Comparison of ENCODE assay signal across 1 cellular context in the genomic region with DNA sequence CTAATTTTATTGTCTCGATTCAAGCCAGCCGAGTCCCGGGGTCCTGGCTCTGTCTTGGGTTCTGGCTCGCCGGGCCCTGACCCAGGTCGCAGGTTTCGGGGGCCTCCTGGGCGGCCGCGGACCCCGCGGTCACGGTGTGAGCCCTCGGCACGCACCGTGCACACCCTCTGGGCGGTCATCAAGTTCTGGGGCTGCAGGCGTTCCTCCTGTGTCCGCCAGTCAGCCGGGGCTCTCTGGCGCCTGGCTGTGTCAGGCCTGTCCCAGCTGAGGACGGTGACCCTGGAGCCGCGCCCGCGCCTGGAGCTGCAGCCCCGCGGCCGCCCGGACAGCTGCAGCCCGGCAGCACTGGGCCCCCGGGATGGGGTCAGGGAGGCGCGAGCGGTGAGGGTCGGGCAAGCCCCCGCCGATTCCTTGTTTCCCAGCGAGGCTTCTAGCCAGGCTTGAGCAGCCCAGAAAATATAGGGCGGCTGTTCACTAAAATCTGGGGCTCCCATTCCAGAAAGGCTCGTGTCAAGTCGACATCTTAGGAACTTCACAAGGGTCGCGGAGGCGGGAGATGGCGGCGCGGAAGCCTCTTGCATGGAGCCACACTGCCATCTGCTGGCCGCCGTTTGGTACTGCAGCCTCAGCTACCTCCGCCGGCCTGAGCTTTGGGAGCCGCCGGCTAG.
TF ChIP-seq lines count a peak whose summit lies in the region.

No MANE protein-coding gene starts in this region.

TF ChIP-seq in K562, 482 proteins besides CTCF, POLR2A, EP300 and RAD21 (continued from another document and continues in another):
- TF ChIP-seq, protein P1, sequence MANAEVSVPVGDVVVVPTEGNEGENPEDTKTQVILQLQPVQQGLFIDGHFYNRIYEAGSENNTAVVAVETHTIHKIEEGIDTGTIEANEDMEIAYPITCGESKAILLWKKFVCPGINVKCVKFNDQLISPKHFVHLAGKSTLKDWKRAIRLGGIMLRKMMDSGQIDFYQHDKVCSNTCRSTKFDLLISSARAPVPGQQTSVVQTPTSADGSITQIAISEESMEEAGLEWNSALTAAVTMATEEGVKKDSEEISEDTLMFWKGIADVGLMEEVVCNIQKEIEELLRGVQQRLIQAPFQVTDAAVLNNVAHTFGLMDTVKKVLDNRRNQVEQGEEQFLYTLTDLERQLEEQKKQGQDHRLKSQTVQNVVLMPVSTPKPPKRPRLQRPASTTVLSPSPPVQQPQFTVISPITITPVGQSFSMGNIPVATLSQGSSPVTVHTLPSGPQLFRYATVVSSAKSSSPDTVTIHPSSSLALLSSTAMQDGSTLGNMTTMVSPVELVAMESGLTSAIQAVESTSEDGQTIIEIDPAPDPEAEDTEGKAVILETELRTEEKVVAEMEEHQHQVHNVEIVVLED (CRISPR knock-in tag; IDR thresholded peaks at IDR 0.05): no peak
- no peak for TF ChIP-seq ZSCAN29 (IDR thresholded peaks at IDR 0.05)
- no peak for TF ChIP-seq IFI16 (CRISPR knock-in tag; IDR thresholded peaks at IDR 0.05)
- TF ChIP-seq PURB (CRISPR knock-in tag; IDR thresholded peaks at IDR 0.05; ENCODE audit: low read depth): no peak
- TF ChIP-seq, protein P2, sequence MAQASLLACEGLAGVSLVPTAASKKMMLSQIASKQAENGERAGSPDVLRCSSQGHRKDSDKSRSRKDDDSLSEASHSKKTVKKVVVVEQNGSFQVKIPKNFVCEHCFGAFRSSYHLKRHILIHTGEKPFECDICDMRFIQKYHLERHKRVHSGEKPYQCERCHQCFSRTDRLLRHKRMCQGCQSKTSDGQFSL (CRISPR knock-in tag; IDR thresholded peaks at IDR 0.05): no peak
- TF ChIP-seq, protein P2 (tag; IDR thresholded peaks at IDR 0.05): no peak
- TF ChIP-seq SIRT6 (IDR thresholded peaks at IDR 0.05; ENCODE audit: low read depth, low read length): no peak
- no peak for TF ChIP-seq HMG20A (CRISPR knock-in tag; conservative IDR thresholded peaks at IDR 0.05)
- TF ChIP-seq CBFB (CRISPR knock-in tag; IDR thresholded peaks at IDR 0.05): no peak
- no peak for TF ChIP-seq SP2 (IDR thresholded peaks at IDR 0.05; ENCODE audit: extremely low read depth, low read depth, low read length, poor library complexity, severe bottlenecking)
- TF ChIP-seq TCF7L2 (IDR thresholded peaks at IDR 0.05; ENCODE audit: low read depth, low read length): no peak
- no peak for TF ChIP-seq KHSRP (IDR thresholded peaks at IDR 0.05)
- TF ChIP-seq, protein P3, sequence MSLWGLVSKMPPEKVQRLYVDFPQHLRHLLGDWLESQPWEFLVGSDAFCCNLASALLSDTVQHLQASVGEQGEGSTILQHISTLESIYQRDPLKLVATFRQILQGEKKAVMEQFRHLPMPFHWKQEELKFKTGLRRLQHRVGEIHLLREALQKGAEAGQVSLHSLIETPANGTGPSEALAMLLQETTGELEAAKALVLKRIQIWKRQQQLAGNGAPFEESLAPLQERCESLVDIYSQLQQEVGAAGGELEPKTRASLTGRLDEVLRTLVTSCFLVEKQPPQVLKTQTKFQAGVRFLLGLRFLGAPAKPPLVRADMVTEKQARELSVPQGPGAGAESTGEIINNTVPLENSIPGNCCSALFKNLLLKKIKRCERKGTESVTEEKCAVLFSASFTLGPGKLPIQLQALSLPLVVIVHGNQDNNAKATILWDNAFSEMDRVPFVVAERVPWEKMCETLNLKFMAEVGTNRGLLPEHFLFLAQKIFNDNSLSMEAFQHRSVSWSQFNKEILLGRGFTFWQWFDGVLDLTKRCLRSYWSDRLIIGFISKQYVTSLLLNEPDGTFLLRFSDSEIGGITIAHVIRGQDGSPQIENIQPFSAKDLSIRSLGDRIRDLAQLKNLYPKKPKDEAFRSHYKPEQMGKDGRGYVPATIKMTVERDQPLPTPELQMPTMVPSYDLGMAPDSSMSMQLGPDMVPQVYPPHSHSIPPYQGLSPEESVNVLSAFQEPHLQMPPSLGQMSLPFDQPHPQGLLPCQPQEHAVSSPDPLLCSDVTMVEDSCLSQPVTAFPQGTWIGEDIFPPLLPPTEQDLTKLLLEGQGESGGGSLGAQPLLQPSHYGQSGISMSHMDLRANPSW (CRISPR knock-in tag; IDR thresholded peaks at IDR 0.05): no peak
- 0 out of 2 replicates have a peak, but pooled peaks have one; percentile 6 for TF ChIP-seq SMAD4 (CRISPR knock-in tag; conservative IDR thresholded peaks at IDR 0.05)
- TF ChIP-seq, protein P4, sequence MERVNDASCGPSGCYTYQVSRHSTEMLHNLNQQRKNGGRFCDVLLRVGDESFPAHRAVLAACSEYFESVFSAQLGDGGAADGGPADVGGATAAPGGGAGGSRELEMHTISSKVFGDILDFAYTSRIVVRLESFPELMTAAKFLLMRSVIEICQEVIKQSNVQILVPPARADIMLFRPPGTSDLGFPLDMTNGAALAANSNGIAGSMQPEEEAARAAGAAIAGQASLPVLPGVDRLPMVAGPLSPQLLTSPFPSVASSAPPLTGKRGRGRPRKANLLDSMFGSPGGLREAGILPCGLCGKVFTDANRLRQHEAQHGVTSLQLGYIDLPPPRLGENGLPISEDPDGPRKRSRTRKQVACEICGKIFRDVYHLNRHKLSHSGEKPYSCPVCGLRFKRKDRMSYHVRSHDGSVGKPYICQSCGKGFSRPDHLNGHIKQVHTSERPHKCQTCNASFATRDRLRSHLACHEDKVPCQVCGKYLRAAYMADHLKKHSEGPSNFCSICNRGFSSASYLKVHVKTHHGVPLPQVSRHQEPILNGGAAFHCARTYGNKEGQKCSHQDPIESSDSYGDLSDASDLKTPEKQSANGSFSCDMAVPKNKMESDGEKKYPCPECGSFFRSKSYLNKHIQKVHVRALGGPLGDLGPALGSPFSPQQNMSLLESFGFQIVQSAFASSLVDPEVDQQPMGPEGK (CRISPR knock-in tag; IDR thresholded peaks at IDR 0.05; ENCODE audit: borderline replicate concordance): no peak
- TF ChIP-seq ZNF589 (CRISPR knock-in tag; IDR thresholded peaks at IDR 0.05; ENCODE audit: low read depth): no peak
- TF ChIP-seq, protein P5, sequence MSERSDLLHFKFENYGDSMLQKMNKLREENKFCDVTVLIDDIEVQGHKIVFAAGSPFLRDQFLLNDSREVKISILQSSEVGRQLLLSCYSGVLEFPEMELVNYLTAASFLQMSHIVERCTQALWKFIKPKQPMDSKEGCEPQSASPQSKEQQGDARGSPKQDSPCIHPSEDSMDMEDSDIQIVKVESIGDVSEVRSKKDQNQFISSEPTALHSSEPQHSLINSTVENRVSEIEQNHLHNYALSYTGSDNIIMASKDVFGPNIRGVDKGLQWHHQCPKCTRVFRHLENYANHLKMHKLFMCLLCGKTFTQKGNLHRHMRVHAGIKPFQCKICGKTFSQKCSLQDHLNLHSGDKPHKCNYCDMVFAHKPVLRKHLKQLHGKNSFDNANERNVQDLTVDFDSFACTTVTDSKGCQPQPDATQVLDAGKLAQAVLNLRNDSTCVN (CRISPR knock-in tag; IDR thresholded peaks at IDR 0.05): no peak
- no peak for TF ChIP-seq MYNN (IDR thresholded peaks at IDR 0.05)
- no peak for TF ChIP-seq MYNN (CRISPR knock-in tag; IDR thresholded peaks at IDR 0.05)
- TF ChIP-seq, protein P6, sequence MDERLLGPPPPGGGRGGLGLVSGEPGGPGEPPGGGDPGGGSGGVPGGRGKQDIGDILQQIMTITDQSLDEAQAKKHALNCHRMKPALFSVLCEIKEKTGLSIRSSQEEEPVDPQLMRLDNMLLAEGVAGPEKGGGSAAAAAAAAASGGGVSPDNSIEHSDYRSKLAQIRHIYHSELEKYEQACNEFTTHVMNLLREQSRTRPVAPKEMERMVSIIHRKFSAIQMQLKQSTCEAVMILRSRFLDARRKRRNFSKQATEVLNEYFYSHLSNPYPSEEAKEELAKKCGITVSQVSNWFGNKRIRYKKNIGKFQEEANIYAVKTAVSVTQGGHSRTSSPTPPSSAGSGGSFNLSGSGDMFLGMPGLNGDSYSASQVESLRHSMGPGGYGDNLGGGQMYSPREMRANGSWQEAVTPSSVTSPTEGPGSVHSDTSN (CRISPR knock-in tag; IDR thresholded peaks at IDR 0.05; ENCODE audit: low read depth): no peak
- TF ChIP-seq, protein P6 (tag; conservative IDR thresholded peaks at IDR 0.05; ENCODE audit: low read depth): no peak
- peak in 1 of 2 experiments; percentile 45; a peak in 1 of 4 replicates for TF ChIP-seq RCOR1 (IDR thresholded peaks at IDR 0.05; ENCODE audit: borderline replicate concordance in 1 of 2, low read depth in 2 of 2, low read length in 2 of 2)
- no peak for TF ChIP-seq FOS (IDR thresholded peaks at IDR 0.05; ENCODE audit: extremely low read depth, insufficient read length)
- TF ChIP-seq ZNF274 (IDR thresholded peaks at IDR 0.05; ENCODE audit: borderline replicate concordance, low read depth, low read length): no peak
- TF ChIP-seq, protein P7, sequence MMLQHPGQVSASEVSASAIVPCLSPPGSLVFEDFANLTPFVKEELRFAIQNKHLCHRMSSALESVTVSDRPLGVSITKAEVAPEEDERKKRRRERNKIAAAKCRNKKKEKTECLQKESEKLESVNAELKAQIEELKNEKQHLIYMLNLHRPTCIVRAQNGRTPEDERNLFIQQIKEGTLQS (IDR thresholded peaks at IDR 0.05): no peak
- TF ChIP-seq, protein P7 (CRISPR knock-in tag; conservative IDR thresholded peaks at IDR 0.05): no peak
- TF ChIP-seq L3MBTL2 (IDR thresholded peaks at IDR 0.05): 0 out of 2 replicates have a peak, but pooled peaks have one; percentile 35
- peak; percentile 88 for TF ChIP-seq RB1 (IDR thresholded peaks at IDR 0.05; ENCODE audit: low read depth)
- no peak for TF ChIP-seq MXI1 (IDR thresholded peaks at IDR 0.05; ENCODE audit: low read depth, low read length)
- no peak for TF ChIP-seq HOXB6 (CRISPR knock-in tag; IDR thresholded peaks at IDR 0.05; ENCODE audit: borderline replicate concordance)
- TF ChIP-seq SMC3 (conservative IDR thresholded peaks at IDR 0.05; ENCODE audit: insufficient read depth, low read depth, low read length): peak; percentile 85
- TF ChIP-seq, protein P8, sequence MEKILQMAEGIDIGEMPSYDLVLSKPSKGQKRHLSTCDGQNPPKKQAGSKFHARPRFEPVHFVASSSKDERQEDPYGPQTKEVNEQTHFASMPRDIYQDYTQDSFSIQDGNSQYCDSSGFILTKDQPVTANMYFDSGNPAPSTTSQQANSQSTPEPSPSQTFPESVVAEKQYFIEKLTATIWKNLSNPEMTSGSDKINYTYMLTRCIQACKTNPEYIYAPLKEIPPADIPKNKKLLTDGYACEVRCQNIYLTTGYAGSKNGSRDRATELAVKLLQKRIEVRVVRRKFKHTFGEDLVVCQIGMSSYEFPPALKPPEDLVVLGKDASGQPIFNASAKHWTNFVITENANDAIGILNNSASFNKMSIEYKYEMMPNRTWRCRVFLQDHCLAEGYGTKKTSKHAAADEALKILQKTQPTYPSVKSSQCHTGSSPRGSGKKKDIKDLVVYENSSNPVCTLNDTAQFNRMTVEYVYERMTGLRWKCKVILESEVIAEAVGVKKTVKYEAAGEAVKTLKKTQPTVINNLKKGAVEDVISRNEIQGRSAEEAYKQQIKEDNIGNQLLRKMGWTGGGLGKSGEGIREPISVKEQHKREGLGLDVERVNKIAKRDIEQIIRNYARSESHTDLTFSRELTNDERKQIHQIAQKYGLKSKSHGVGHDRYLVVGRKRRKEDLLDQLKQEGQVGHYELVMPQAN (IDR thresholded peaks at IDR 0.05; ENCODE audit: borderline replicate concordance): no peak
- no peak for TF ChIP-seq MBD2 (IDR thresholded peaks at IDR 0.05; ENCODE audit: borderline replicate concordance, low read depth)
- TF ChIP-seq MCM5 (IDR thresholded peaks at IDR 0.05; ENCODE audit: low read depth): no peak
- no peak for TF ChIP-seq ZNF695 (CRISPR knock-in tag; IDR thresholded peaks at IDR 0.05)
- TF ChIP-seq ZNF766 (CRISPR knock-in tag; conservative IDR thresholded peaks at IDR 0.05): 0 out of 2 replicates have a peak, but pooled peaks have one; percentile 18
- TF ChIP-seq, protein P9, sequence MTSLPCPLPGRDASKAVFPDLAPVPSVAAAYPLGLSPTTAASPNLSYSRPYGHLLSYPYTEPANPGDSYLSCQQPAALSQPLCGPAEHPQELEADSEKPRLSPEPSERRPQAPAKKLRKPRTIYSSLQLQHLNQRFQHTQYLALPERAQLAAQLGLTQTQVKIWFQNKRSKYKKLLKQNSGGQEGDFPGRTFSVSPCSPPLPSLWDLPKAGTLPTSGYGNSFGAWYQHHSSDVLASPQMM (CRISPR knock-in tag; IDR thresholded peaks at IDR 0.05): no peak
- TF ChIP-seq, protein P10, sequence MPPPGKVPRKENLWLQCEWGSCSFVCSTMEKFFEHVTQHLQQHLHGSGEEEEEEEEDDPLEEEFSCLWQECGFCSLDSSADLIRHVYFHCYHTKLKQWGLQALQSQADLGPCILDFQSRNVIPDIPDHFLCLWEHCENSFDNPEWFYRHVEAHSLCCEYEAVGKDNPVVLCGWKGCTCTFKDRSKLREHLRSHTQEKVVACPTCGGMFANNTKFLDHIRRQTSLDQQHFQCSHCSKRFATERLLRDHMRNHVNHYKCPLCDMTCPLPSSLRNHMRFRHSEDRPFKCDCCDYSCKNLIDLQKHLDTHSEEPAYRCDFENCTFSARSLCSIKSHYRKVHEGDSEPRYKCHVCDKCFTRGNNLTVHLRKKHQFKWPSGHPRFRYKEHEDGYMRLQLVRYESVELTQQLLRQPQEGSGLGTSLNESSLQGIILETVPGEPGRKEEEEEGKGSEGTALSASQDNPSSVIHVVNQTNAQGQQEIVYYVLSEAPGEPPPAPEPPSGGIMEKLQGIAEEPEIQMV (tag; conservative IDR thresholded peaks at IDR 0.05; ENCODE audit: low read depth): no peak
- TF ChIP-seq KAT8 (IDR thresholded peaks at IDR 0.05; ENCODE audit: low read depth): peak; percentile 95
- TF ChIP-seq TAF15 (IDR thresholded peaks at IDR 0.05; ENCODE audit: low read depth, low read length): no peak
- TF ChIP-seq CSDE1 (IDR thresholded peaks at IDR 0.05): no peak
